ENCODE assay signal across 18 cellular contexts in genomic region chr5:154784856-154785255, GRCh38. TPM values are rescaled to one million over a fixed set of nuclear protein-coding genes. Genes with fewer than 3 reads are reported as not detected.
DNase-seq lines count a peak whose midpoint lies in the region; ATAC-seq and TF ChIP-seq lines count a peak whose summit lies in the region.
"Had no signal": no experiment of that assay in that cellular context is flagged by ENCODE, and none has a peak within 500 bp of the region (broad histone marks: within the 10 kb centered on the region; RNA-seq: fewer than 3 reads in every experiment).

No MANE protein-coding gene starts in this region.

- no peak for TF ChIP-seq CTCF in CD4-positive, alpha-beta T cell (IDR thresholded peaks at IDR 0.05)
- TF ChIP-seq CTCF in GM23338 (conservative IDR thresholded peaks at IDR 0.05; ENCODE audit: low read depth in 2 of 2): no peak
- no peak for TF ChIP-seq CTCF in stomach (IDR thresholded peaks at IDR 0.05)

- peaks cover 16% of the 10 kb centered on the region for H3K36me3 Mint-ChIP-seq in CD4-positive, alpha-beta T cell (ENCODE audit: low read depth)
- H3K36me3 Mint-ChIP-seq in GM23338 (ENCODE audit: low read depth): peaks cover 14% of the 10 kb centered on the region
- peaks cover 0 to 13% of the 10 kb centered on the region in 2 donors for H3K36me3 Mint-ChIP-seq in activated naive CD4-positive, alpha-beta T cell treated with anti-CD3 and anti-CD28 coated beads, Interleukin-2, amount 50 U/mL, for 72 hours
- peaks cover 0 to 12% (median 0%) of the 10 kb centered on the region in 3 donors for H3K36me3 Mint-ChIP-seq in naive thymus-derived CD8-positive, alpha-beta T cell

- H3K27me3 Mint-ChIP-seq in CD4-positive, alpha-beta T cell: no peaks in the 10 kb centered on the region
- H3K27me3 Mint-ChIP-seq in GM23338 (ENCODE audit: insufficient read depth, low read depth, poor library complexity): peaks cover 18% of the 10 kb centered on the region
- H3K27me3 Mint-ChIP-seq in naive thymus-derived CD8-positive, alpha-beta T cell: no peaks in the 10 kb centered on the region

- H3K4me3 Mint-ChIP-seq in CD4-positive, alpha-beta T cell: peak overlapping the region; percentile 12
- H3K4me3 Mint-ChIP-seq in GM23338: no peak overlapping the region; the same call in 2 of the 3 replicates
- H3K4me3 Mint-ChIP-seq in naive thymus-derived CD8-positive, alpha-beta T cell: peak overlapping the region in 4 of 10 donors; percentile 1 to 73 (median 51)

- POLR2A ChIA-PET in CD4-positive, alpha-beta T cell (lab: Charles Lee): no interaction called here
- POLR2A ChIA-PET in naive thymus-derived CD8-positive, alpha-beta T cell (lab: Charles Lee): interaction anchor here (0.6 kb wide), 1 partner anchor 29 kb away, joined by 4 read pairs; no protein-coding TSS in a partner anchor

- 77 to 98% (median 80%) methylated on average over 2 of the region's 2 CpGs for WGBS in stomach, 5 donors

- no peak for TF ChIP-seq POLR2A in stomach (IDR thresholded peaks at IDR 0.05)

- no peaks in the 10 kb centered on the region for H3K27me3 ChIP-seq in CD4-positive, alpha-beta T cell (ENCODE audit: control insufficient read depth, insufficient read depth, low read length)
- H3K27me3 ChIP-seq in GM23338 (ENCODE audit: insufficient read depth) (no peaks in the 10 kb centered on the region), stomach (no peaks in the 10 kb centered on the region)
- H3K27me3 ChIP-seq: right atrium auricular region had no signal

- H3K27ac ChIP-seq in CD4-positive, alpha-beta T cell (ENCODE audit: low read depth, low read length): no peak overlapping the region
- H3K27ac ChIP-seq in GM23338 (ENCODE audit: low read depth): peak overlapping the region; percentile 35
- H3K27ac ChIP-seq in stomach: no peak overlapping the region
- H3K27ac ChIP-seq: GM23248 had no signal

- H3K9me2 ChIP-seq in GM23338 (ENCODE audit: insufficient read depth): no peaks in the 10 kb centered on the region

- H3K36me3 ChIP-seq in GM23338 (ENCODE audit: insufficient read depth) (peaks cover 2% of the 10 kb centered on the region; the same call in 1 of the 2 replicates), stomach (peaks cover 0 to 1% (median 0%) of the 10 kb centered on the region in 4 donors)
- H3K36me3 ChIP-seq: right atrium auricular region had no signal

- peak overlapping the region; percentile 70 for H3K27ac Mint-ChIP-seq in CD4-positive, alpha-beta T cell
- H3K27ac Mint-ChIP-seq in GM23338: peak overlapping the region; percentile 69; the same call in 1 of the 2 replicates
- peak overlapping the region; percentile 75 to 85 for H3K27ac Mint-ChIP-seq in activated naive CD4-positive, alpha-beta T cell treated with anti-CD3 and anti-CD28 coated beads, Interleukin-2, amount 50 U/mL, for 72 hours
- H3K27ac Mint-ChIP-seq in naive thymus-derived CD8-positive, alpha-beta T cell: peak overlapping the region in 9 of 10 donors; percentile 34 to 90 (median 71)

- no peak for DNase-seq in CD4-positive, alpha-beta T cell
- DNase-seq in GM23338 (ENCODE audit: low spot score) (no peak), NOMO-1 (lab: John Stamatoyannopoulos, UW; ENCODE audit: unreplicated experiment in 2 of 2) (no peak), stomach (no peak), middle frontal gyrus (ENCODE audit: extremely low spot score, low spot score) (no peak)
- no peak for DNase-seq in activated naive CD4-positive, alpha-beta T cell treated with anti-CD3 and anti-CD28 coated beads, Interleukin-2, amount 50 U/mL, for 72 hours (ENCODE audit: low spot score in 2 of 2)
- DNase-seq in naive thymus-derived CD8-positive, alpha-beta T cell: no peak
- DNase-seq: activated T-cell treated with anti-CD3 and anti-CD28 coated beads for 4 hours; C1 segment of cervical spinal cord; effector memory CD4-positive, alpha-beta T cell; GM23248; islet precursor cell; KG1; NCI-H146; NCI-H524 treated with DMSO at 0.1 percent for 48 hours; substantia nigra had no signal

- peaks cover 100% of the 10 kb centered on the region for H3K79me2 ChIP-seq in GM23338 (replicated peaks; ENCODE audit: insufficient read depth)

- H2AFZ ChIP-seq in GM23338: no peak overlapping the region
- H2AFZ ChIP-seq: GM23248 had no signal

- CTCF ChIA-PET in CD4-positive, alpha-beta T cell (lab: Charles Lee): no interaction called here

- H3K4me1 Mint-ChIP-seq in CD4-positive, alpha-beta T cell (ENCODE audit: low read depth): peaks cover 82% of the 10 kb centered on the region
- peaks cover 76% of the 10 kb centered on the region for H3K4me1 Mint-ChIP-seq in GM23338
- peaks cover 54 to 90% (median 89%) of the 10 kb centered on the region in 4 donors for H3K4me1 Mint-ChIP-seq in naive thymus-derived CD8-positive, alpha-beta T cell

- intact Hi-C loops in CD4-positive, alpha-beta T cell (cut with DNase I, micrococcal nuclease): no loop called here
- intact Hi-C loops in stomach (cut with DNase I; ENCODE audit: low total_unique reads): no loop called here

- 0 out of 2 replicates have a peak overlapping the region, but pooled peaks have one; percentile 5 for H3K4me3 ChIP-seq in GM23338
- H3K4me3 ChIP-seq in stomach: no peak overlapping the region
- H3K4me3 ChIP-seq: GM23248, right atrium auricular region had no signal

- ATAC-seq in CD4-positive, alpha-beta T cell (ENCODE audit: poor library complexity): no peak
- ATAC-seq in GM23338 (no peak), GM18517 (IDR thresholded peaks at IDR 0.05; ENCODE audit: unreplicated experiment) (no peak)
- ATAC-seq in activated naive CD4-positive, alpha-beta T cell treated with anti-CD3 and anti-CD28 coated beads, Interleukin-2, amount 50 U/mL, for 72 hours: peak in 1 of 2 donors; percentile 23
- no peak for ATAC-seq in naive thymus-derived CD8-positive, alpha-beta T cell

- TF ChIP-seq EP300 in stomach (IDR thresholded peaks at IDR 0.05): no peak

- peaks cover 94% of the 10 kb centered on the region for H4K20me1 ChIP-seq in GM23338 (replicated peaks; ENCODE audit: insufficient read depth)

- peaks cover 77% of the 10 kb centered on the region for H3K4me1 ChIP-seq in GM23338 (ENCODE audit: insufficient read depth)
- peaks cover 71 to 91% (median 84%) of the 10 kb centered on the region in 4 donors for H3K4me1 ChIP-seq in stomach

- no peaks in the 10 kb centered on the region for H3K9me3 Mint-ChIP-seq in CD4-positive, alpha-beta T cell
- no peaks in the 10 kb centered on the region for H3K9me3 Mint-ChIP-seq in GM23338
- no peaks in the 10 kb centered on the region for H3K9me3 Mint-ChIP-seq in activated naive CD4-positive, alpha-beta T cell treated with anti-CD3 and anti-CD28 coated beads, Interleukin-2, amount 50 U/mL, for 72 hours
- H3K9me3 Mint-ChIP-seq in naive thymus-derived CD8-positive, alpha-beta T cell: no peaks in the 10 kb centered on the region

- peaks cover 20% of the 10 kb centered on the region for H3F3A ChIP-seq in GM23338 (replicated peaks; ENCODE audit: low read depth)

- H3K4me2 ChIP-seq in GM23338: peak overlapping the region; percentile 46

- H3K9me3 ChIP-seq in CD4-positive, alpha-beta T cell (ENCODE audit: control insufficient read depth, low read length): no peaks in the 10 kb centered on the region
- no peaks in the 10 kb centered on the region for H3K9me3 ChIP-seq in stomach
- H3K9me3 ChIP-seq: right atrium auricular region had no signal

TF ChIP-seq in GM23338, 12 proteins besides CTCF, POLR2A, EP300 and RAD21:
- TF ChIP-seq ZNF331 (CRISPR knock-in tag; IDR thresholded peaks at IDR 0.05; ENCODE audit: low read depth) (no peak), ETS1 (IDR thresholded peaks at IDR 0.05) (no peak), EZH2 (IDR thresholded peaks at IDR 0.05; ENCODE audit: low read depth, unreplicated experiment) (no peak), JUNB (IDR thresholded peaks at IDR 0.05; ENCODE audit: unreplicated experiment) (no peak), POLR2AphosphoS5 (IDR thresholded peaks at IDR 0.05; ENCODE audit: low read depth) (no peak)
TF ChIP-seq in GM23338: peak in this region for 0.

RNA-seq across cellular contexts. Expression of gene LARP1, which starts 29.7 kb away (rescaled TPM):
- total RNA-seq in CD4-positive, alpha-beta T cell: 10 to 100 TPM; 88.7 to 97.6 TPM
- 267 and 302 TPM in 2 replicates for total RNA-seq in GM23338 (2014; rRNA removed; shearing (Covaris generic))
- polyA plus RNA-seq in GM23338 (2016; fragmentation: Nextera tagmentation; extraction: Ambion mirVana) (133 and 153 TPM in 2 replicates), stomach (10 to 100 TPM; 15.0 to 19.4 (median 19.2) TPM)
- 100 to 1,000 TPM; 172 to 231 TPM for total RNA-seq in activated naive CD4-positive, alpha-beta T cell treated with anti-CD3 and anti-CD28 coated beads, Interleukin-2, amount 50 U/mL, for 72 hours
- 100 to 1,000 TPM; 177 to 180 TPM for total RNA-seq in naive thymus-derived CD8-positive, alpha-beta T cell
- polyA plus RNA-seq in naive thymus-derived CD8-positive, alpha-beta T cell: 10 to 100 TPM; 10.9 to 29.4 (median 13.8) TPM
- 100 to 1,000 TPM in 4 of 5 donors, 10 to 100 TPM in 1; 54.5 to 211 (median 180) TPM for total RNA-seq in stomach
